In the genomic region with DNA sequence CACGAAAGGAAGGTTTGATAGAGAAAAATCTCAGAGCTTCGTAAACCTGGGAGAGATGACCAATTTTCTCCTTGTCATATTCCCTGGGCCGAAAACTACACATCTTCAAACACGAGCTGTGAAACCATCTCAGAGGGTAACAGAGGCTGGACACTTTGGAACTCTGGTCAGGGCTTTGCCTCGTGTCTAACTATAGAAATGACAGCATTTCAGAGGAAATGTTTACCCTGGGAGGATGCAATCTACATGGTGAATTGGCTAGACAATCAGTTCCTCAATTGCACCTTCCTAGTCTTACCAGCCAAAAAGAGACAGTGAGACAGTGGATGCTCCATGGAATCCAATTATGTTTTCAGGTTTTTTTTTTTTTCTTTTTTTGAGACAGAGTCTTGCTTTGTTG, we compare ENCODE assay signal across 8 cellular contexts.
"Had no signal": no experiment of that assay in that cellular context is flagged by ENCODE, and none has a peak within 500 bp of the region (broad histone marks: within the 10 kb centered on the region; RNA-seq: fewer than 3 reads in every experiment).

No MANE protein-coding gene starts in this region.

- H3K36me3 ChIP-seq: HAP-1 had no signal

- H3K4me1 ChIP-seq: HAP-1 had no signal

- H2AFZ ChIP-seq: GM23248 had no signal

- H3K4me3 Mint-ChIP-seq: H9, HFFc6 had no signal

- H3K4me3 ChIP-seq: GM23248, HAP-1 had no signal

- H3K9me3 Mint-ChIP-seq: H9 had no signal

- H3K27ac Mint-ChIP-seq: H9, HFFc6 had no signal

- ATAC-seq: HCT116 had no signal

- H3K9me3 ChIP-seq: HAP-1 had no signal

- DNase-seq: GM23248, GOT3, H7, H9, HCEC 1CT, HFFc6 had no signal

- H3K27ac ChIP-seq: GM23248 had no signal
